28 cellular contexts compared by ENCODE assay signal in the genomic region with DNA sequence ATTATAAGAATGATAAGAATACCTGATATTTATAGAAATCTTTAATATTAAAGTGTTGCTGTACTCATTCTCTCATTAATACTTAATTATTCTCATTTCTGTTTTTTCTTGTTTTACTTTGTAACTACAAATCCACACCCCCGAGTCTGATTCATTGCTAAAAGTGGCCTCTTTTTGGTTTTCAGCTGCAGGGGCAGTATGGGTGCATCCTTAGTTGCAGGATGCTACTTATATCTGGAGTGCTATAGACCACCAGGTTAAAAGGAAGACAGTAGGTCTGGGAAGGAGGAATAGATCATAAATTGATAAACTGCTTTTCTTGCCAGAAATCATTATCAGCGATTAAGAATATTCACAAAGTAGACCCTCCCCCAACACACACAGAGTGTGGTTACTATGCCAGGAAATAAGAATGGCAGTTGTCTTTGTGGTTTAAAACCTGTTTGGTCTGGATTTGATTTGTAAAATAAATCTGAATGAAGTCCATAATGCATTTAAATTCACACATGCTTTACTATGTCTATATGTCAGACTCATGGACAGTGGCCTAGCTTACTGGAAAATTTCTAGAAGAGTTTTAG.
DNase-seq lines count a peak whose midpoint lies in the region; ATAC-seq and TF ChIP-seq lines count a peak whose summit lies in the region.
"Had no signal": no experiment of that assay in that cellular context is flagged by ENCODE, and none has a peak within 500 bp of the region (broad histone marks: within the 10 kb centered on the region; RNA-seq: fewer than 3 reads in every experiment).

No MANE protein-coding gene starts in this region.

- H3K9me3 Mint-ChIP-seq in GM23338: no peaks in the 10 kb centered on the region
- H3K9me3 Mint-ChIP-seq: activated naive CD4-positive, alpha-beta T cell treated with anti-CD3 and anti-CD28 coated beads for 36 hours; activated T-cell treated with anti-CD3 and anti-CD28 coated beads, Interleukin-2, amount 50 U/mL, for 4 hours; WTC11 had no signal

- H3K27ac ChIP-seq in BLaER1 (no peak overlapping the region), KOPT-K1 (ENCODE audit: low read depth, low read length, poor library complexity, severe bottlenecking) (peak overlapping the region; percentile 37), SJSA1 (0 out of 2 replicates have a peak overlapping the region, but pooled peaks have one; percentile 11), GM23338 (ENCODE audit: low read depth) (no peak overlapping the region)
- H3K27ac ChIP-seq: breast epithelium, heart left ventricle, neutrophil, RWPE1, sigmoid colon, SK-N-MC had no signal

- H3K9me2 ChIP-seq in GM23338 (ENCODE audit: insufficient read depth): no peaks in the 10 kb centered on the region

- no peak overlapping the region for H3K9ac ChIP-seq in BLaER1

- no peaks in the 10 kb centered on the region for H3K79me2 ChIP-seq in GM23338 (replicated peaks; ENCODE audit: insufficient read depth)

- no peak for ATAC-seq in HG03439 (IDR thresholded peaks at IDR 0.05; ENCODE audit: unreplicated experiment)
- ATAC-seq in GM23338: no peak
- ATAC-seq: activated T-cell treated with anti-CD3 and anti-CD28 coated beads, Interleukin-2, amount 50 U/mL, for 4 hours; GM12878; heart left ventricle; left cardiac atrium; WTC11 had no signal

- H4K20me1 ChIP-seq in BLaER1: no peaks in the 10 kb centered on the region
- H4K20me1 ChIP-seq in GM23338 (replicated peaks; ENCODE audit: insufficient read depth): peaks cover 7% of the 10 kb centered on the region; the same call in 1 of the 2 replicates

- H3F3A ChIP-seq in GM23338 (replicated peaks; ENCODE audit: low read depth): no peaks in the 10 kb centered on the region

- H3K27me3 ChIP-seq in BLaER1 (no peaks in the 10 kb centered on the region), SJSA1 (replicated peaks) (no peaks in the 10 kb centered on the region), GM23338 (ENCODE audit: insufficient read depth) (no peaks in the 10 kb centered on the region)
- H3K27me3 ChIP-seq: breast epithelium, heart left ventricle, neutrophil, sigmoid colon had no signal

- no peaks in the 10 kb centered on the region for H3K4me1 Mint-ChIP-seq in GM23338
- H3K4me1 Mint-ChIP-seq: WTC11 had no signal

- H3K4me1 ChIP-seq in BLaER1 (peaks cover 18% of the 10 kb centered on the region), SJSA1 (replicated peaks) (peaks cover 13% of the 10 kb centered on the region), GM23338 (ENCODE audit: insufficient read depth) (no peaks in the 10 kb centered on the region)
- H3K4me1 ChIP-seq: breast epithelium, sigmoid colon had no signal

- H3K4me2 ChIP-seq in BLaER1 (peak overlapping the region; percentile 34), GM23338 (no peak overlapping the region)

- H3K36me3 Mint-ChIP-seq in GM23338 (ENCODE audit: low read depth): peaks cover 31% of the 10 kb centered on the region

- no peak overlapping the region for H3K4me3 ChIP-seq in BLaER1
- H3K4me3 ChIP-seq in SJSA1: no peak overlapping the region
- no peak overlapping the region for H3K4me3 ChIP-seq in GM23338
- H3K4me3 ChIP-seq: breast epithelium, GM12878, heart left ventricle, sigmoid colon, SK-N-MC had no signal

- no peaks in the 10 kb centered on the region for H3K9me3 ChIP-seq in BLaER1
- H3K9me3 ChIP-seq in KOPT-K1 (ENCODE audit: insufficient read depth, low read length, poor library complexity, severe bottlenecking): no peaks in the 10 kb centered on the region
- no peaks in the 10 kb centered on the region for H3K9me3 ChIP-seq in SJSA1 (replicated peaks)
- H3K9me3 ChIP-seq: breast epithelium, heart left ventricle, neutrophil, sigmoid colon had no signal

- peak; percentile 47 for DNase-seq in NCI-H1105 treated with DMSO at 0.1 percent for 48 hours (lab: John Stamatoyannopoulos, UW)
- DNase-seq in NCI-H1105 (lab: John Stamatoyannopoulos, UW): no peak
- no peak for DNase-seq in SJSA1 (ENCODE audit: low read depth in 1 of 2, low spot score in 2 of 2)
- DNase-seq in stimulated activated CD4-positive, alpha-beta T cell treated with anti-CD3 and anti-CD28 coated beads, Interleukin-4, amount 100 ng/mL, for 4 hours: no peak
- no peak for DNase-seq in GM23338 (ENCODE audit: low spot score)
- DNase-seq: 8988T; activated naive CD4-positive, alpha-beta T cell treated with anti-CD3 and anti-CD28 coated beads for 36 hours; activated T-cell treated with anti-CD3 and anti-CD28 coated beads, Interleukin-2, amount 50 U/mL, for 4 hours; amygdala; effector CD8-positive, alpha-beta T cell; erythroblast; HCEC 1CT; heart left ventricle; left cardiac atrium; NCI-H1417; NCI-H2171 treated with DMSO at 0.1 percent for 48 hours; sigmoid colon; trophoblast cell had no signal

- H3K36me3 ChIP-seq in BLaER1 (peaks cover 67% of the 10 kb centered on the region), KOPT-K1 (ENCODE audit: insufficient read depth, low read length) (peaks cover 56% of the 10 kb centered on the region), SJSA1 (peaks cover 26% of the 10 kb centered on the region), GM23338 (ENCODE audit: insufficient read depth) (peaks cover 8% of the 10 kb centered on the region)
- H3K36me3 ChIP-seq: breast epithelium had no signal

- no peak for TF ChIP-seq CTCF in GM23338 (conservative IDR thresholded peaks at IDR 0.05; ENCODE audit: low read depth in 2 of 2)

- peaks cover 7% of the 10 kb centered on the region for H3K27me3 Mint-ChIP-seq in GM23338 (ENCODE audit: insufficient read depth, low read depth, poor library complexity)
- H3K27me3 Mint-ChIP-seq: progenitor cell of endocrine pancreas had no signal

- no peak overlapping the region for H2AFZ ChIP-seq in GM23338

- H3K4me3 Mint-ChIP-seq in GM23338: no peak overlapping the region
- H3K4me3 Mint-ChIP-seq: activated naive CD4-positive, alpha-beta T cell treated with anti-CD3 and anti-CD28 coated beads for 36 hours; activated T-cell treated with anti-CD3 and anti-CD28 coated beads, Interleukin-2, amount 50 U/mL, for 4 hours; WTC11 had no signal

- no peak overlapping the region for H3K27ac Mint-ChIP-seq in GM23338
- H3K27ac Mint-ChIP-seq: activated naive CD4-positive, alpha-beta T cell treated with anti-CD3 and anti-CD28 coated beads for 36 hours; progenitor cell of endocrine pancreas; WTC11 had no signal

TF ChIP-seq in GM23338, 12 proteins besides CTCF, POLR2A, EP300 and RAD21:
- TF ChIP-seq EZH2phosphoT487 (IDR thresholded peaks at IDR 0.05; ENCODE audit: unreplicated experiment) (no peak), EZH2 (IDR thresholded peaks at IDR 0.05; ENCODE audit: low read depth, unreplicated experiment) (no peak), JUNB (IDR thresholded peaks at IDR 0.05; ENCODE audit: unreplicated experiment) (no peak), ZNF114 (CRISPR knock-in tag; IDR thresholded peaks at IDR 0.05) (no peak), POLR2AphosphoS5 (IDR thresholded peaks at IDR 0.05; ENCODE audit: low read depth) (no peak), CREB1 (CRISPR knock-in tag; IDR thresholded peaks at IDR 0.05; ENCODE audit: low read depth) (no peak)
- TF ChIP-seq, protein P1, sequence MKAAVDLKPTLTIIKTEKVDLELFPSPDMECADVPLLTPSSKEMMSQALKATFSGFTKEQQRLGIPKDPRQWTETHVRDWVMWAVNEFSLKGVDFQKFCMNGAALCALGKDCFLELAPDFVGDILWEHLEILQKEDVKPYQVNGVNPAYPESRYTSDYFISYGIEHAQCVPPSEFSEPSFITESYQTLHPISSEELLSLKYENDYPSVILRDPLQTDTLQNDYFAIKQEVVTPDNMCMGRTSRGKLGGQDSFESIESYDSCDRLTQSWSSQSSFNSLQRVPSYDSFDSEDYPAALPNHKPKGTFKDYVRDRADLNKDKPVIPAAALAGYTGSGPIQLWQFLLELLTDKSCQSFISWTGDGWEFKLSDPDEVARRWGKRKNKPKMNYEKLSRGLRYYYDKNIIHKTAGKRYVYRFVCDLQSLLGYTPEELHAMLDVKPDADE (IDR thresholded peaks at IDR 0.05): no peak
- TF ChIP-seq, protein P2, sequence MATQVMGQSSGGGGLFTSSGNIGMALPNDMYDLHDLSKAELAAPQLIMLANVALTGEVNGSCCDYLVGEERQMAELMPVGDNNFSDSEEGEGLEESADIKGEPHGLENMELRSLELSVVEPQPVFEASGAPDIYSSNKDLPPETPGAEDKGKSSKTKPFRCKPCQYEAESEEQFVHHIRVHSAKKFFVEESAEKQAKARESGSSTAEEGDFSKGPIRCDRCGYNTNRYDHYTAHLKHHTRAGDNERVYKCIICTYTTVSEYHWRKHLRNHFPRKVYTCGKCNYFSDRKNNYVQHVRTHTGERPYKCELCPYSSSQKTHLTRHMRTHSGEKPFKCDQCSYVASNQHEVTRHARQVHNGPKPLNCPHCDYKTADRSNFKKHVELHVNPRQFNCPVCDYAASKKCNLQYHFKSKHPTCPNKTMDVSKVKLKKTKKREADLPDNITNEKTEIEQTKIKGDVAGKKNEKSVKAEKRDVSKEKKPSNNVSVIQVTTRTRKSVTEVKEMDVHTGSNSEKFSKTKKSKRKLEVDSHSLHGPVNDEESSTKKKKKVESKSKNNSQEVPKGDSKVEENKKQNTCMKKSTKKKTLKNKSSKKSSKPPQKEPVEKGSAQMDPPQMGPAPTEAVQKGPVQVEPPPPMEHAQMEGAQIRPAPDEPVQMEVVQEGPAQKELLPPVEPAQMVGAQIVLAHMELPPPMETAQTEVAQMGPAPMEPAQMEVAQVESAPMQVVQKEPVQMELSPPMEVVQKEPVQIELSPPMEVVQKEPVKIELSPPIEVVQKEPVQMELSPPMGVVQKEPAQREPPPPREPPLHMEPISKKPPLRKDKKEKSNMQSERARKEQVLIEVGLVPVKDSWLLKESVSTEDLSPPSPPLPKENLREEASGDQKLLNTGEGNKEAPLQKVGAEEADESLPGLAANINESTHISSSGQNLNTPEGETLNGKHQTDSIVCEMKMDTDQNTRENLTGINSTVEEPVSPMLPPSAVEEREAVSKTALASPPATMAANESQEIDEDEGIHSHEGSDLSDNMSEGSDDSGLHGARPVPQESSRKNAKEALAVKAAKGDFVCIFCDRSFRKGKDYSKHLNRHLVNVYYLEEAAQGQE (IDR thresholded peaks at IDR 0.05; ENCODE audit: unreplicated experiment): no peak

Comparison
In these comparisons a context has a peak if more than half of its experiments do, and no peak if none do; other contexts are left out.
1. H3K27ac ChIP-seq: peak in KOPT-K1 (single experiment) and SJSA1 (single experiment); none in BLaER1 (single experiment) and GM23338 (single experiment).